ENCODE assay signal across 1 cellular context in the genomic region with DNA sequence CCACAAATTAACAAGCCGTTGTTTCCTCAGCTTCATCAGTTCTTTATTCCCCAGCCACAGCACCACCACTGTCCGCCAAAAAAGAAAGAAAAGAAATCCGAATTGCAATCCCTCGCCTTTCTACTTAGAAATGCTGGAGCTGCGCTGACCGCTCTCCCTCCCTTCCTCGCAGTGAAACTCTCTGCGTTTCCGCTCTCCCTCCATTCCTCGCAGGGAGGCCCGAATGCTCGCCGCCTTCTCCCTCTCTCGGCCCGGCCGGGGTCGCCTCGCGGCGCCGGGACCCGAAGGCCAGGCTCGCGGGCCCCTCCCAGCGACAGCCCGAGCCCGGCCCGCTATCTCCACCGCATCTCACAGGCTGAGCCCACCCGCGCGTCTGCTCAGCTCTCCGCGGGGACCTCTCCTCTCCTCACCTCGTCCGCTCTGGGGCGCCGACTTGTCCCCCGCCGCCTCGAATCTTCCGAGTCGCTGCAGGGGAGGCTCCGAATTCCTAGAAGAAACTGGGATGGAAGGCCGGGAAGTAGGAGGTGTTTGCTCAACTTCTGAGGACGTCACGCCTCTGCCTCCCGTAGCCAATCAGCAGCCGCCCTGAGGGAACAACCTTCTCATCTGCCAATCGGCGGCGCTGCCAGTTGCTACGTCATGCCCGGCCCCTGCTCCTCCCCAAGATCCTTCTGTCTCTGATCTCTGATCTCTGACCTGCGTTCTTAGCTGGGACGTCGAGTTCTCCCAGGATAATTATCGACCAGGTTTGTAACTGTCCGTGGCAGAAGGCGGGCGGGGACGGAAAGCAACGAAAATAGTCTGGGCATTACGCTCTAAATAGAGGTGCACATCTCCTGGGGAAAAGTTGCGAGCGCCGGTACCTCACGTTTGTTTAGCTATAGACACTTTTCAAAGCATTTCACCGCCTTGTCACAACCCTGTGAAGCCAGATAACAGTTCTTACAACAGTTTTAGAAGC.
TF ChIP-seq lines count a peak whose summit lies in the region.

A gene (minus strand): TSS at position 499 of the 961 bp plus-strand sequence. CDS start 10,523 bp downstream, outside the sequence.

TF ChIP-seq in GM12878, 131 proteins besides CTCF, POLR2A, EP300 and RAD21 (continued from another document):
- no peak for TF ChIP-seq SUPT20H (IDR thresholded peaks at IDR 0.05; ENCODE audit: borderline replicate concordance, control insufficient read depth, low read depth, low read length)
- no peak; a peak in 1 of 4 replicates for TF ChIP-seq CEBPB (IDR thresholded peaks at IDR 0.05; ENCODE audit: borderline replicate concordance in 1 of 2, low read depth in 2 of 2, low read length in 2 of 2)
- TF ChIP-seq ESRRA (IDR thresholded peaks at IDR 0.05; ENCODE audit: low read length) = no peak
- TF ChIP-seq, protein P1, sequence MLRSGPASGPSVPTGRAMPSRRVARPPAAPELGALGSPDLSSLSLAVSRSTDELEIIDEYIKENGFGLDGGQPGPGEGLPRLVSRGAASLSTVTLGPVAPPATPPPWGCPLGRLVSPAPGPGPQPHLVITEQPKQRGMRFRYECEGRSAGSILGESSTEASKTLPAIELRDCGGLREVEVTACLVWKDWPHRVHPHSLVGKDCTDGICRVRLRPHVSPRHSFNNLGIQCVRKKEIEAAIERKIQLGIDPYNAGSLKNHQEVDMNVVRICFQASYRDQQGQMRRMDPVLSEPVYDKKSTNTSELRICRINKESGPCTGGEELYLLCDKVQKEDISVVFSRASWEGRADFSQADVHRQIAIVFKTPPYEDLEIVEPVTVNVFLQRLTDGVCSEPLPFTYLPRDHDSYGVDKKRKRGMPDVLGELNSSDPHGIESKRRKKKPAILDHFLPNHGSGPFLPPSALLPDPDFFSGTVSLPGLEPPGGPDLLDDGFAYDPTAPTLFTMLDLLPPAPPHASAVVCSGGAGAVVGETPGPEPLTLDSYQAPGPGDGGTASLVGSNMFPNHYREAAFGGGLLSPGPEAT (IDR thresholded peaks at IDR 0.05; ENCODE audit: low read depth) = no peak
